1 cellular context compared by ENCODE assay signal in genomic region chr6:66986940-66987339, GRCh38.
TF ChIP-seq lines count a peak whose summit lies in the region.

No MANE protein-coding gene starts in this region.

TF ChIP-seq in HepG2, 621 proteins besides CTCF, POLR2A, EP300 and RAD21 (continued from another document):
- TF ChIP-seq ZBTB43 (CRISPR knock-in tag; conservative IDR thresholded peaks at IDR 0.05) = no peak
- no peak for TF ChIP-seq ELK4 (CRISPR knock-in tag; IDR thresholded peaks at IDR 0.05; ENCODE audit: borderline replicate concordance)
- TF ChIP-seq ARID5B (CRISPR knock-in tag; IDR thresholded peaks at IDR 0.05) = 0 out of 2 replicates have a peak, but pooled peaks have one; percentile 31
- peak; percentile 55; the same call in 1 of the 2 replicates for TF ChIP-seq ZNF331 (CRISPR knock-in tag; IDR thresholded peaks at IDR 0.05)
- no peak for TF ChIP-seq ZNF770 (CRISPR knock-in tag; IDR thresholded peaks at IDR 0.05)
- peak; percentile 86; the same call in 1 of the 2 replicates for TF ChIP-seq ZNF644 (CRISPR knock-in tag; IDR thresholded peaks at IDR 0.05; ENCODE audit: low read depth)
- peak; percentile 57; the same call in 1 of the 2 replicates for TF ChIP-seq FOXA3 (CRISPR knock-in tag; IDR thresholded peaks at IDR 0.05)
- TF ChIP-seq PAXIP1 (CRISPR knock-in tag; conservative IDR thresholded peaks at IDR 0.05) = peak; percentile 28; the same call in 1 of the 2 replicates
- no peak for TF ChIP-seq IKZF4 (CRISPR knock-in tag; IDR thresholded peaks at IDR 0.05; ENCODE audit: borderline replicate concordance, low read depth, not compliant biosample characterization)
- no peak for TF ChIP-seq ZNF672 (CRISPR knock-in tag; IDR thresholded peaks at IDR 0.05)
- no peak for TF ChIP-seq JUND (CRISPR knock-in tag; IDR thresholded peaks at IDR 0.05)
- peak; percentile 77 for TF ChIP-seq HNF4A (CRISPR knock-in tag; IDR thresholded peaks at IDR 0.05)
- TF ChIP-seq GABPA (IDR thresholded peaks at IDR 0.05; ENCODE audit: low read depth, low read length) = no peak
- 0 out of 2 replicates have a peak, but pooled peaks have one; percentile 14 for TF ChIP-seq GABPA (CRISPR knock-in tag; IDR thresholded peaks at IDR 0.05; ENCODE audit: low read depth)
- no peak for TF ChIP-seq SP1 (IDR thresholded peaks at IDR 0.05)
- no peak for TF ChIP-seq SP1 (CRISPR knock-in tag; IDR thresholded peaks at IDR 0.05)
- no peak for TF ChIP-seq ZNF609 (CRISPR knock-in tag; IDR thresholded peaks at IDR 0.05; ENCODE audit: borderline replicate concordance)
- TF ChIP-seq SP4 (CRISPR knock-in tag; IDR thresholded peaks at IDR 0.05) = no peak
- no peak for TF ChIP-seq PAWR (CRISPR knock-in tag; IDR thresholded peaks at IDR 0.05; ENCODE audit: borderline replicate concordance)
- TF ChIP-seq FOXA1 (IDR thresholded peaks at IDR 0.05) = no peak
- TF ChIP-seq FOXA1 (CRISPR knock-in tag; IDR thresholded peaks at IDR 0.05) = peak; percentile 54
